Comparison of ENCODE assay signal across 8 cellular contexts in the genomic region with DNA sequence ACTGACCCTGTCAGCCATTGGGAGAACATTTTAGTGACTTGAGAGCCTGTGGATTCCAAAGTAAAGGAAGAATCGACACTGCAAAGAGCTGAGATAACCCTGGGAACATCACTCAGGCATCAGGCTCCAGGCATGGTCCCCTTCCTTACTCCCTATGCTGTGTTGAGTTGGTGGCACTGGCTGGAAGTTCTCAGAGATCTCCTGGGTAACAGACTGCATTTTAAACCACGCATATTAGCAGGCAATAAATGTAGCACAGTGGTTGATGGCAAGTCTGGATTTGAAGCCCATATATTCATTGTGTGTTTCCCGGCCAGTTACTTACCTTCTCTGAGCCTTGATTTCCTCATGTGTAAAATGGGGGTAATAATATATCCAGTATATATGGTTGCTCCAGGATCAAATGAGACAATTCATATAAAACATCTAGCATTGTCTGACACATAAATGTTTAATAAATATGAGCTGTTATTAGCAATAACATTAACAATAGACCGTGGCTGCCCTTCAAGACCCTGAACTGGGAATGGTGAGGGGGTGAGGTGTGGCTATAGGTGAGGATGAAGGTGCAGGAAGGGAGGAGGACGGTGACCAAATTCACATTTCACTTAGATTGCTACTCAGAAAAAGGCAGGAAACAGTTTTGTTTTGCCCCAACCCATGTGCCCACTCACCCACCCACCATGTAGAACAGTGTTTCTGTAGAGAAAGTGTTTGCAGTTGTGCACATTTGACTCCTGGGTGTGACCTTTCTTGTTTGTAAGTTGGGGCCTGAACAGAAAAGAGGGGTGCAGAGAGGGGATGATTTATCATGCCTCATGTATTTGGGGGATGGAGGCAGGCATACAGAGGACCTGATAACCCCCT. TPM values are rescaled to one million over a fixed set of nuclear protein-coding genes. Genes with fewer than 3 reads are reported as not detected.
DNase-seq lines count a peak whose midpoint lies in the region; ATAC-seq, FAIRE-seq and TF ChIP-seq lines count a peak whose summit lies in the region.

No MANE protein-coding gene starts in this region.

- H3K79me2 ChIP-seq in GM12878 (ENCODE audit: control insufficient read depth, insufficient read depth, low read length) = peaks cover 74% of the 10 kb centered on the region

- BruUV-seq in GM12878 (replicated peaks; lab: Mats Ljungman, UMichigan) = no TSS peak

- no peak for FAIRE-seq in GM12878 (lab: Jason Lieb, UNC)

- H3K27me3 Mint-ChIP-seq in type B pancreatic cell = no peaks in the 10 kb centered on the region

- H3K36me3 Mint-ChIP-seq in type B pancreatic cell = peaks cover 21% of the 10 kb centered on the region

- H3K9me3 ChIP-seq in heart left ventricle (no peaks in the 10 kb centered on the region), GM12878 (replicated peaks; ENCODE audit: control insufficient read depth, insufficient read depth, low read length) (no peaks in the 10 kb centered on the region)

- peak overlapping the region; percentile 95 for H3K4me3 Mint-ChIP-seq in type B pancreatic cell

- TF ChIP-seq POLR2A in heart left ventricle (IDR thresholded peaks at IDR 0.05) = no peak
- TF ChIP-seq POLR2A in GM12878 (IDR thresholded peaks at IDR 0.05; ENCODE audit: low read depth, low read length) = no peak

- peak overlapping the region; percentile 74 for H3K27ac Mint-ChIP-seq in type B pancreatic cell

- H3K4me1 ChIP-seq in heart left ventricle = peaks cover 12 to 77% (median 67%) of the 10 kb centered on the region in 12 donors
- H3K4me1 ChIP-seq in GM12878 (ENCODE audit: control insufficient read depth, insufficient read depth, low read length) = peaks cover 53% of the 10 kb centered on the region

- H3K4me1 Mint-ChIP-seq in type B pancreatic cell (ENCODE audit: unreplicated experiment) = peaks cover 66% of the 10 kb centered on the region

- TF ChIP-seq RAD21 in GM12878 (IDR thresholded peaks at IDR 0.05; ENCODE audit: insufficient read depth, low read depth, low read length) = no peak

- 45 to 56% (median 48%) methylated on average over 5 of the region's 5 CpGs for WGBS in heart left ventricle, 4 donors
- 77% methylated on average over 5 of the region's 5 CpGs for WGBS in GM12878 (ENCODE audit: insufficient coverage, insufficient replicate concordance, low lambda C conversion rate, missing lambda C conversion rate)

- H3K27ac ChIP-seq in heart left ventricle = peak overlapping the region; percentile 89 to 100 (median 98)
- peak overlapping the region; percentile 88 for H3K27ac ChIP-seq in GM12878 (ENCODE audit: control insufficient read depth, insufficient read depth)

- TF ChIP-seq EP300 in GM12878 (IDR thresholded peaks at IDR 0.05; ENCODE audit: borderline replicate concordance in 1 of 2, control insufficient read depth in 1 of 2, low read depth in 2 of 2, low read length in 2 of 2) = no peak

- in situ Hi-C loops in GM12878 (cut with MboI) = no loop called here

- H3K4me3 ChIP-seq in heart left ventricle (peak overlapping the region in 11 of 12 donors; percentile 56 to 100 (median 94)), GM12878 (peak overlapping the region; percentile 81)

- H2AFZ ChIP-seq in GM12878 (ENCODE audit: control insufficient read depth, low read depth, low read length) = no peak overlapping the region

- peak overlapping the region; percentile 90 for H3K9ac ChIP-seq in GM12878 (ENCODE audit: control insufficient read depth, insufficient read depth, low read length)

- intact Hi-C loops in heart left ventricle (cut with DNase I) = loop anchor here in 6 of 10 donors (5.0 to 10.0 kb wide), 9 partner anchors 33 to 553 kb away; partner anchors contain the start of gene ZHX3 (in 1 of the 6)
- intact Hi-C loops in Right ventricle myocardium inferior (cut with DNase I) = loop anchor here (2.0 to 10.0 kb wide), 2 partner anchors 33 to 275 kb away; no protein-coding TSS in a partner anchor
- intact Hi-C loops in GM12878 (cut with micrococcal nuclease; ENCODE audit: unreplicated experiment) = loop anchor here (5.0 kb wide), 1 partner anchor 178 kb away; the partner anchor contains the start of gene ZHX3

- DNase-seq in heart left ventricle (no peak), Right ventricle myocardium inferior (ENCODE audit: missing footprints) (no peak), GM12878 (ENCODE audit: low read depth, low spot score) (no peak), mesenteric fat pad (ENCODE audit: low spot score) (peak; percentile 53), type B pancreatic cell (ENCODE audit: extremely low spot score, unreplicated experiment) (no peak), GOT3 (lab: John Stamatoyannopoulos, UW) (no peak), HT-29 (ENCODE audit: low spot score) (no peak), pons (ENCODE audit: low spot score) (no peak)

- H3K4me2 ChIP-seq in GM12878 (ENCODE audit: control insufficient read depth, insufficient read depth) = peak overlapping the region; percentile 95

- H3K9me3 Mint-ChIP-seq in type B pancreatic cell = no peaks in the 10 kb centered on the region

- H3K27me3 ChIP-seq in heart left ventricle (peaks cover 0 to 4% (median 0%) of the 10 kb centered on the region in 9 donors), GM12878 (replicated peaks in 1 of 2; ENCODE audit: control insufficient read depth in 2 of 2, insufficient read depth in 2 of 2, low read length in 1 of 2) (no peaks in the 10 kb centered on the region)

- TF ChIP-seq CTCF in heart left ventricle (IDR thresholded peaks at IDR 0.05) (no peak), GM12878 (IDR thresholded peaks at IDR 0.05 in 2 of 3, conservative IDR thresholded peaks at IDR 0.05 in 1 of 3; ENCODE audit: control insufficient read depth in 2 of 3, extremely low read depth in 1 of 3, insufficient read depth in 1 of 3, low read depth in 3 of 3, low read length in 3 of 3) (no peak), type B pancreatic cell (conservative IDR thresholded peaks at IDR 0.05) (no peak)

- no peak for ATAC-seq in heart left ventricle
- ATAC-seq in Right ventricle myocardium inferior = no peak
- no peak for ATAC-seq in GM12878

- SMC1A ChIA-PET in GM12878 (lab: Charles Lee; ENCODE audit: uncharacterized antibody, unreplicated experiment) = interaction anchor here (0.9 to 5.9 kb wide), 9 partner anchors 18 to 200 kb away, joined by 3 to 71 read pairs (median 3); no protein-coding TSS in a partner anchor

- CTCF ChIA-PET in GM12878 (lab: Yijun Ruan, JAX) = interaction anchor here (1.2 to 10.1 kb wide), 8 partner anchors 8 to 198 kb away, joined by 3 to 75 read pairs (median 6); no protein-coding TSS in a partner anchor

- POLR2A ChIA-PET in GM12878 (lab: Charles Lee) = interaction anchor here (1.0 to 11.3 kb wide), 5 partner anchors 7 to 166 kb away, joined by 3 to 84 read pairs (median 3); no protein-coding TSS in a partner anchor

- peaks cover 9% of the 10 kb centered on the region for H4K20me1 ChIP-seq in GM12878 (ENCODE audit: control insufficient read depth, insufficient read depth)

- RAD21 ChIA-PET in GM12878 (lab: Charles Lee; ENCODE audit: unreplicated experiment) = interaction anchor here (0.6 to 7.8 kb wide), 4 partner anchors 18 to 148 kb away, joined by 3 to 67 read pairs (median 14); no protein-coding TSS in a partner anchor

- peaks cover 0 to 5% (median 0%) of the 10 kb centered on the region in 9 donors for H3K36me3 ChIP-seq in heart left ventricle
- H3K36me3 ChIP-seq in GM12878 (ENCODE audit: control insufficient read depth in 2 of 2, insufficient read depth in 2 of 2, low read length in 1 of 2) = peaks cover 0 to 2% of the 10 kb centered on the region in 2 experiments; a peak in 2 of 4 replicates

TF ChIP-seq in GM12878, 131 proteins besides CTCF, POLR2A, EP300 and RAD21 (continues in another document):
- no peak; the same call in 1 of the 2 replicates for TF ChIP-seq YY1 (IDR thresholded peaks at IDR 0.05; ENCODE audit: low read depth, low read length)
- TF ChIP-seq JUNB (IDR thresholded peaks at IDR 0.05) = no peak
- no peak for TF ChIP-seq RELB (IDR thresholded peaks at IDR 0.05; ENCODE audit: low read depth)
- no peak for TF ChIP-seq ETV6 (conservative IDR thresholded peaks at IDR 0.05 in 1 of 2, IDR thresholded peaks at IDR 0.05 in 1 of 2; ENCODE audit: borderline replicate concordance in 1 of 2, low read depth in 1 of 2)
- no peak for TF ChIP-seq EED (IDR thresholded peaks at IDR 0.05; ENCODE audit: low read depth)

RNA-seq across cellular contexts. Expression of gene PLCG1, which starts 2.1 kb away (rescaled TPM):
- total RNA-seq in heart left ventricle (10 to 100 TPM; 32.5 to 72.2 (median 55.9) TPM), Right ventricle myocardium inferior (43.4 TPM), GM12878 (2014; rRNA removed) (48.4 and 55.4 TPM in 2 replicates), GM12878 (2014; rRNA removed; fragmentation: Illumina TruSeq; extraction: Trizol) (39.3 and 39.5 TPM in 2 replicates), GM12878 (2021) (78.6 and 85.4 TPM in 2 replicates), mesenteric fat pad (76.1 TPM), type B pancreatic cell (ENCODE audit: low replicate concordance) (78.9 and 241 TPM in 2 replicates)
- polyA plus RNA-seq in heart left ventricle (10 to 100 TPM; 37.9 to 44.9 TPM), GM12878 (2011; rRNA removed) (61.7 and 114 TPM in 2 replicates), GM12878 (2014; fragmentation: Illumina TruSeq; extraction: Trizol) (29.2 and 51.0 TPM in 2 replicates), GM12878 (2014; fragmentation: Nextera tagmentation; extraction: Ambion mirVana) (1 to 10 TPM; 2.6 to 3.0 TPM), GM12878 (2014; rRNA removed) (70.4 and 85.0 TPM in 2 replicates), GM12878 (2016; fragmentation: Nextera tagmentation; extraction: Ambion mirVana) (10 to 100 TPM; 12.8 to 13.0 TPM)
- 292 and 309 TPM in 2 replicates for total RNA-seq in GM12878 (2013; cell fraction: nucleolus; rRNA removed)
- 53.5 TPM for polyA plus RNA-seq in GM12878 (2011; ENCODE audit: low read depth)
- 117 and 135 TPM in 2 replicates for polyA plus RNA-seq in GM12878 (2011; cell fraction: cytosol; rRNA removed)
- polyA plus RNA-seq in GM12878 (2011; cell fraction: nucleus; rRNA removed) = 795 and 878 TPM in 2 replicates
- 67.5 and 102 TPM in 2 replicates for polyA plus RNA-seq in GM12878 (2012)
- polyA minus RNA-seq in GM12878 (2011; rRNA and poly(A)+ RNA removed) = 123 and 185 TPM in 2 replicates
- polyA minus RNA-seq in GM12878 (2011; cell fraction: cytosol; rRNA and poly(A)+ RNA removed) = 60.8 and 65.4 TPM in 2 replicates
- 200 and 222 TPM in 2 replicates for polyA minus RNA-seq in GM12878 (2011; cell fraction: nucleus; rRNA and poly(A)+ RNA removed)
- total RNA-seq in HT-29 (2014; rRNA removed; shearing (Covaris generic)) = 22.3 and 63.2 TPM in 2 replicates
